9 cellular contexts compared by ENCODE assay signal in genomic region chr7:47329320-47329926, GRCh38.
DNase-seq lines count a peak whose midpoint lies in the region; ATAC-seq and TF ChIP-seq lines count a peak whose summit lies in the region.
"Had no signal": no experiment of that assay in that cellular context is flagged by ENCODE, and none has a peak within 500 bp of the region (broad histone marks: within the 10 kb centered on the region; RNA-seq: fewer than 3 reads in every experiment).

No MANE protein-coding gene starts in this region.

- peak; percentile 46 for ATAC-seq in left lobe of liver
- no peak for ATAC-seq in gastrocnemius medialis

- peaks cover 4% of the 10 kb centered on the region; the same call in 1 of the 2 replicates for H3K79me2 ChIP-seq in PC-9 (ENCODE audit: low read depth)

- no peak for TF ChIP-seq POLR2A in gastrocnemius medialis (IDR thresholded peaks at IDR 0.05)

- no TSS peak for BruUV-seq in PC-9 (replicated peaks; lab: Mats Ljungman, UMichigan)

- no peaks in the 10 kb centered on the region for H3K36me3 ChIP-seq in gastrocnemius medialis
- H3K36me3 ChIP-seq in PC-9 (ENCODE audit: low read depth): peaks cover 63% of the 10 kb centered on the region

- no peaks in the 10 kb centered on the region for H3K9me2 ChIP-seq in PC-9 (ENCODE audit: insufficient read depth)

- in situ Hi-C loops in gastrocnemius medialis (cut with MboI; ENCODE audit: low sequenced_read_pairs in 4 of 4): no loop called here

- no peak overlapping the region for H3K4me2 ChIP-seq in PC-9

- CTCF ChIA-PET in PC-9 (lab: Charles Lee): no interaction called here

- H2AFZ ChIP-seq in PC-9: no peak overlapping the region

- H4K20me1 ChIP-seq in PC-9 (ENCODE audit: insufficient read depth): peaks cover 90% of the 10 kb centered on the region

- no peak for TF ChIP-seq CTCF in choroid plexus epithelial cell (conservative IDR thresholded peaks at IDR 0.05; ENCODE audit: low read depth, low read length)
- TF ChIP-seq CTCF in gastrocnemius medialis (IDR thresholded peaks at IDR 0.05 in 4 of 5, conservative IDR thresholded peaks at IDR 0.05 in 1 of 5): no peak
- TF ChIP-seq CTCF in PC-9 (conservative IDR thresholded peaks at IDR 0.05): no peak

- H3K9me3 ChIP-seq in gastrocnemius medialis: no peaks in the 10 kb centered on the region
- H3K9me3 ChIP-seq in PC-9 (ENCODE audit: insufficient read depth, low read depth): no peaks in the 10 kb centered on the region

- intact Hi-C loops in gastrocnemius medialis (cut with DNase I; ENCODE audit: low total_unique reads): no loop called here
- intact Hi-C loops in PC-9 (cut with micrococcal nuclease; ENCODE audit: unreplicated experiment): no loop called here

- peaks cover 42% of the 10 kb centered on the region for H3F3A ChIP-seq in PC-9 (ENCODE audit: insufficient read depth, low read depth)

- POLR2A ChIA-PET in PC-9 (lab: Charles Lee; ENCODE audit: unreplicated experiment): no interaction called here

- peak; percentile 27 for DNase-seq in EH (ENCODE audit: low read depth)
- peak; percentile 63 for DNase-seq in choroid plexus epithelial cell (ENCODE audit: low read depth)
- DNase-seq in left lobe of liver (ENCODE audit: low spot score): peak; percentile 43
- no peak for DNase-seq in gastrocnemius medialis
- DNase-seq in MV-4-11 (lab: John Stamatoyannopoulos, UW): no peak
- no peak for DNase-seq in NCI-H2196 treated with DMSO at 0.1 percent for 48 hours (lab: John Stamatoyannopoulos, UW; ENCODE audit: unreplicated experiment)
- no peak for DNase-seq in activated naive CD4-positive, alpha-beta T cell treated with Interleukin-2 at 50 U/mL for 16 hours
- DNase-seq in PC-9: no peak
- DNase-seq: small intestine had no signal

- H3K27me3 ChIP-seq in gastrocnemius medialis: no peaks in the 10 kb centered on the region
- no peaks in the 10 kb centered on the region for H3K27me3 ChIP-seq in PC-9 (ENCODE audit: insufficient read depth, low read depth)

- peak overlapping the region; percentile 70 to 87 (median 76) for H3K27ac ChIP-seq in gastrocnemius medialis
- H3K27ac ChIP-seq in PC-9: no peak overlapping the region

- no peak overlapping the region for H3K4me3 ChIP-seq in choroid plexus epithelial cell (ENCODE audit: low read depth, low read length)
- H3K4me3 ChIP-seq in gastrocnemius medialis: no peak overlapping the region
- H3K4me3 ChIP-seq in PC-9: no peak overlapping the region

- H3K4me1 ChIP-seq in gastrocnemius medialis: peaks cover 55 to 65% of the 10 kb centered on the region in 2 donors
- H3K4me1 ChIP-seq in PC-9 (replicated peaks; ENCODE audit: insufficient read depth): no peaks in the 10 kb centered on the region

Comparison
In these comparisons a context has a peak if more than half of its experiments do, and no peak if none do; other contexts are left out.
1. DNase-seq: peak in EH (single experiment), choroid plexus epithelial cell (single experiment) and left lobe of liver (single experiment); none in gastrocnemius medialis (0 of 2), MV-4-11 (single experiment), NCI-H2196 treated with DMSO at 0.1 percent for 48 hours (single experiment), activated naive CD4-positive, alpha-beta T cell treated with Interleukin-2 at 50 U/mL for 16 hours (single experiment) and PC-9 (0 of 2).